ENCODE assay signal across 14 cellular contexts in genomic region chr7:142636751-142637150, GRCh38.
DNase-seq lines count a peak whose midpoint lies in the region; ATAC-seq and TF ChIP-seq lines count a peak whose summit lies in the region.
"Had no signal": no experiment of that assay in that cellular context is flagged by ENCODE, and none has a peak within 500 bp of the region (broad histone marks: within the 10 kb centered on the region; RNA-seq: fewer than 3 reads in every experiment).

No MANE protein-coding gene starts in this region.

- H3K9me3 ChIP-seq in CD4-positive, alpha-beta T cell (ENCODE audit: control insufficient read depth, low read length) = no peaks in the 10 kb centered on the region
- H3K9me3 ChIP-seq: breast epithelium had no signal

- peak in 6 of 10 experiments; percentile 10 to 62 (median 32) for DNase-seq in CD4-positive, alpha-beta T cell
- DNase-seq in T-helper 22 cell (ENCODE audit: low read depth) (peak; percentile 17), DMS53 treated with DMSO at 0.1 percent for 48 hours (lab: John Stamatoyannopoulos, UW; ENCODE audit: unreplicated experiment) (no peak), left colon (no peak), foreskin melanocyte (no peak), SIG-M5 treated with dmso at 0.1 percent for 504 hours (lab: John Stamatoyannopoulos, UW; ENCODE audit: unreplicated experiment) (no peak)
- peak; percentile 5 for DNase-seq in activated gamma-delta T cell treated with anti-CD3 and anti-CD28 coated beads, Interleukin-2, amount 50 U/mL, for 16 hours (ENCODE audit: low read depth)
- no peak for DNase-seq in natural killer cell treated with Interleukin-12 subunit alpha and Interleukin-12 subunit beta and Interleukin-15 and Interleukin-18, amount 100 ng/mL, for 72 hours (ENCODE audit: low spot score)
- DNase-seq: DMS 273 treated with DMSO at 0.1 percent for 48 hours, H7, NCI-H82, retina had no signal

- intact Hi-C loops in CD4-positive, alpha-beta T cell (cut with DNase I, micrococcal nuclease) = loop anchor here in 1 of 2 experiments (10.0 kb wide), 1 partner anchor 578 kb away; no protein-coding TSS in a partner anchor
- intact Hi-C loops in left colon (cut with DNase I, micrococcal nuclease) = loop anchor here in 1 of 2 donors (10.0 kb wide), 1 partner anchor 148 kb away; no protein-coding TSS in a partner anchor

- H3K9me3 Mint-ChIP-seq in CD4-positive, alpha-beta T cell = no peaks in the 10 kb centered on the region
- no peaks in the 10 kb centered on the region for H3K9me3 Mint-ChIP-seq in natural killer cell treated with Interleukin-12 subunit alpha and Interleukin-12 subunit beta and Interleukin-15 and Interleukin-18, amount 100 ng/mL, for 72 hours
- H3K9me3 Mint-ChIP-seq: neural crest cell had no signal

- peaks cover 33% of the 10 kb centered on the region for H3K4me1 Mint-ChIP-seq in CD4-positive, alpha-beta T cell (ENCODE audit: low read depth)
- peaks cover 14 to 15% of the 10 kb centered on the region in 2 donors for H3K4me1 Mint-ChIP-seq in natural killer cell treated with Interleukin-12 subunit alpha and Interleukin-12 subunit beta and Interleukin-15 and Interleukin-18, amount 100 ng/mL, for 72 hours (ENCODE audit: low read depth in 2 of 2)
- H3K4me1 Mint-ChIP-seq: neural crest cell had no signal

- H3K27ac Mint-ChIP-seq in CD4-positive, alpha-beta T cell = peak overlapping the region; percentile 100
- H3K27ac Mint-ChIP-seq in natural killer cell treated with Interleukin-12 subunit alpha and Interleukin-12 subunit beta and Interleukin-15 and Interleukin-18, amount 100 ng/mL, for 72 hours = peak overlapping the region; percentile 4 to 69

- no peaks in the 10 kb centered on the region for H3K27me3 Mint-ChIP-seq in CD4-positive, alpha-beta T cell
- H3K27me3 Mint-ChIP-seq in natural killer cell treated with Interleukin-12 subunit alpha and Interleukin-12 subunit beta and Interleukin-15 and Interleukin-18, amount 100 ng/mL, for 72 hours = peaks cover 7 to 11% of the 10 kb centered on the region in 2 donors

- H3K36me3 Mint-ChIP-seq in CD4-positive, alpha-beta T cell (ENCODE audit: low read depth) = no peaks in the 10 kb centered on the region
- no peaks in the 10 kb centered on the region for H3K36me3 Mint-ChIP-seq in natural killer cell treated with Interleukin-12 subunit alpha and Interleukin-12 subunit beta and Interleukin-15 and Interleukin-18, amount 100 ng/mL, for 72 hours

- peak overlapping the region; percentile 83 for H3K27ac ChIP-seq in CD4-positive, alpha-beta T cell (ENCODE audit: low read depth, low read length)
- H3K27ac ChIP-seq: breast epithelium had no signal

- H3K27me3 ChIP-seq in CD4-positive, alpha-beta T cell (ENCODE audit: control insufficient read depth, insufficient read depth, low read length) = no peaks in the 10 kb centered on the region

- CTCF ChIA-PET in CD4-positive, alpha-beta T cell (lab: Charles Lee) = interaction anchor here (0.6 to 1.8 kb wide), 5 partner anchors 11 to 578 kb away, joined by 3 to 9 read pairs (median 6); no protein-coding TSS in a partner anchor

- peak; percentile 83 for ATAC-seq in CD4-positive, alpha-beta T cell (ENCODE audit: poor library complexity)
- no peak for ATAC-seq in natural killer cell treated with Interleukin-12 subunit alpha and Interleukin-12 subunit beta and Interleukin-15 and Interleukin-18, amount 100 ng/mL, for 72 hours
- no peak for ATAC-seq in left colon

- peak overlapping the region; percentile 90 for H3K4me3 Mint-ChIP-seq in CD4-positive, alpha-beta T cell
- peak overlapping the region; percentile 77 for H3K4me3 Mint-ChIP-seq in natural killer cell treated with Interleukin-12 subunit alpha and Interleukin-12 subunit beta and Interleukin-15 and Interleukin-18, amount 100 ng/mL, for 72 hours
- H3K4me3 Mint-ChIP-seq: neural crest cell had no signal

- no peak for TF ChIP-seq CTCF in CD4-positive, alpha-beta T cell (IDR thresholded peaks at IDR 0.05)

- POLR2A ChIA-PET in CD4-positive, alpha-beta T cell (lab: Charles Lee) = interaction anchor here (0.6 to 8.1 kb wide), 13 partner anchors 9 to 621 kb away, joined by 3 to 195 read pairs (median 13); no protein-coding TSS in a partner anchor

Comparison
In these comparisons a context has a peak if more than half of its experiments do, and no peak if none do; other contexts are left out.
1. DNase-seq: peak in CD4-positive, alpha-beta T cell (6 of 10), T-helper 22 cell (single experiment) and activated gamma-delta T cell treated with anti-CD3 and anti-CD28 coated beads, Interleukin-2, amount 50 U/mL, for 16 hours (single experiment); none in natural killer cell treated with Interleukin-12 subunit alpha and Interleukin-12 subunit beta and Interleukin-15 and Interleukin-18, amount 100 ng/mL, for 72 hours (single experiment), DMS53 treated with DMSO at 0.1 percent for 48 hours (single experiment), left colon (0 of 2), foreskin melanocyte (single experiment) and SIG-M5 treated with dmso at 0.1 percent for 504 hours (single experiment).